10 cellular contexts compared by ENCODE assay signal in the genomic region with DNA sequence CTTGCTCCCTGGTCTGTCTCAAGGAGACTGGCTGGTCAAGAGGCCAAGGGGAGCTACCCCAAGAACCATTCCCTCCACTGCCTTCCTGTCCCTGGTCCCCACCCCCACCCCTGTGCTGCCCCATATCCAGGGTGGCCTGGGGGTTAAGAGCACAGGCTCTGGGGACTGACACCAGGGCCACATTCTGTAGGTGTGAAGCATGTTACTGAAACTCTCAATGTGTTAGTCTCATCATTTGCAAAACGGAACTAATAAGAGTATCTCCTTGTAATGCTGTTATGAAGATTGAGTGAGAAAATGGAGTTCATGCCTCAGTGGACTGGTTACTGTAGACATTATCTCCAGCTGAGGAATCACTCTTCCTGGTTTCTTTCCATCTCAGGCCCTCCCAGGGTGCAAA.
"Had no signal": no experiment of that assay in that cellular context is flagged by ENCODE, and none has a peak within 500 bp of the region (broad histone marks: within the 10 kb centered on the region; RNA-seq: fewer than 3 reads in every experiment).

No MANE protein-coding gene starts in this region.

- H3K9ac ChIP-seq: KMS-11 had no signal

- H2AFZ ChIP-seq: GM23338 had no signal

- H3K27ac ChIP-seq: HL-60, KMS-11 had no signal

- H3K4me3 ChIP-seq: GM23338 had no signal

- FAIRE-seq: H1, H54, HepG2 had no signal

- DNase-seq: H9, HCEC 1CT, Kasumi-1, KBM-7 had no signal

- ATAC-seq: GM23338, HepG2 had no signal

- H3K4me2 ChIP-seq: GM23338, KMS-11 had no signal
